ENCODE assay signal across 20 cellular contexts in the genomic region with DNA sequence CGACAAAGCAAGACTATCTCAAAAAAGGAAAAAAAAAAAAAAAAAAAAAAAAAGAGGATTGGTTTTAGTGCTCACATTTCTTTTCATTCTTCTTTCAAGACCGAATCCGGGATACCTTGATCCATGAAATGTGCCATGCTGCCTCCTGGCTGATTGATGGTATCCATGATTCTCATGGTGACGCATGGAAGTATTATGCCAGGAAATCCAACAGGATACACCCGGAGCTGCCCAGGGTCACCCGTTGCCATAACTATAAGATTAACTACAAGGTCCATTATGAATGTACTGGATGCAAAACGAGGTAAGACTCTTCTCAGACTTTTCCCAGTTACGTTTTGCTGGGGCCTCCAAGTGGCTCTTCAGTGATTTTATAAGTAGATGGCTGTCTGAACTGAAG. TPM values are rescaled to one million over a fixed set of nuclear protein-coding genes. Genes with fewer than 3 reads are reported as not detected.
DNase-seq lines count a peak whose midpoint lies in the region; ATAC-seq and TF ChIP-seq lines count a peak whose summit lies in the region.
"Had no signal": no experiment of that assay in that cellular context is flagged by ENCODE, and none has a peak within 500 bp of the region (broad histone marks: within the 10 kb centered on the region; RNA-seq: fewer than 3 reads in every experiment).

No MANE protein-coding gene starts in this region.

- no peak overlapping the region for H3K27ac ChIP-seq in CD8-positive, alpha-beta memory T cell (ENCODE audit: low read depth, low read length)
- H3K27ac ChIP-seq in osteoblast (ENCODE audit: low read depth, low read length) (no peak overlapping the region), upper lobe of left lung (no peak overlapping the region)
- H3K27ac ChIP-seq: 22Rv1, HL-60 had no signal

- peaks cover 4% of the 10 kb centered on the region for H4K20me1 ChIP-seq in osteoblast (ENCODE audit: insufficient read depth, low read length)

- TF ChIP-seq POLR2A in upper lobe of left lung (IDR thresholded peaks at IDR 0.05) = no peak

- TF ChIP-seq EP300 in upper lobe of left lung (IDR thresholded peaks at IDR 0.05) = no peak

- TF ChIP-seq CTCF in osteoblast (IDR thresholded peaks at IDR 0.05; ENCODE audit: extremely low read depth, low read depth, low read length) = no peak
- no peak for TF ChIP-seq CTCF in upper lobe of left lung (IDR thresholded peaks at IDR 0.05)

- H3K4me2 ChIP-seq in osteoblast (ENCODE audit: insufficient read depth, low read length) = no peak overlapping the region

- H3K9me3 ChIP-seq in CD8-positive, alpha-beta memory T cell (ENCODE audit: low read length) = no peaks in the 10 kb centered on the region
- H3K9me3 ChIP-seq in osteoblast (ENCODE audit: low read depth, low read length) = peaks cover 2% of the 10 kb centered on the region
- H3K9me3 ChIP-seq in upper lobe of left lung = no peaks in the 10 kb centered on the region
- H3K9me3 ChIP-seq: Caco-2, HAP-1 had no signal

- H3K4me1 Mint-ChIP-seq in activated CD4-positive, alpha-beta T cell treated with anti-CD3 and anti-CD28 coated beads, Interleukin-2, amount 10 ng/mL, durations not matched to agents 24 days and 14 days = peaks cover 48% of the 10 kb centered on the region
- peaks cover 49% of the 10 kb centered on the region for H3K4me1 Mint-ChIP-seq in activated CD4-positive, alpha-beta T cell treated with anti-CD3 and anti-CD28 coated beads for 36 hours
- peaks cover 56 to 73% (median 68%) of the 10 kb centered on the region in 3 donors for H3K4me1 Mint-ChIP-seq in CD8-positive, alpha-beta memory T cell
- H3K4me1 Mint-ChIP-seq: CD14-positive monocyte had no signal

- H3K9me3 Mint-ChIP-seq in activated CD4-positive, alpha-beta T cell treated with anti-CD3 and anti-CD28 coated beads, Interleukin-2, amount 10 ng/mL, durations not matched to agents 24 days and 14 days = no peaks in the 10 kb centered on the region
- H3K9me3 Mint-ChIP-seq in activated CD4-positive, alpha-beta T cell treated with anti-CD3 and anti-CD28 coated beads for 36 hours (ENCODE audit: low read depth) = no peaks in the 10 kb centered on the region
- H3K9me3 Mint-ChIP-seq in CD8-positive, alpha-beta memory T cell = no peaks in the 10 kb centered on the region
- H3K9me3 Mint-ChIP-seq: CD14-positive monocyte; CD8-positive, alpha-beta T cell; HFFc6 had no signal

- no peak overlapping the region for H2AFZ ChIP-seq in osteoblast (ENCODE audit: low read length)

- no peaks in the 10 kb centered on the region for H3K27me3 ChIP-seq in CD8-positive, alpha-beta memory T cell (ENCODE audit: insufficient read depth, low read length, poor library complexity, severe bottlenecking)
- H3K27me3 ChIP-seq in osteoblast (ENCODE audit: insufficient read depth, low read length) (peaks cover 7% of the 10 kb centered on the region), upper lobe of left lung (no peaks in the 10 kb centered on the region)

- CTCF ChIA-PET in activated CD4-positive, alpha-beta T cell treated with anti-CD3 and anti-CD28 coated beads for 36 hours (lab: Charles Lee) = interaction anchor here (0.8 kb wide), 1 partner anchor 139 kb away, joined by 3 read pairs; no protein-coding TSS in a partner anchor
- CTCF ChIA-PET in CD8-positive, alpha-beta memory T cell (lab: Charles Lee) = no interaction called here
- CTCF ChIA-PET in HEK293T (lab: Yijun Ruan, JAX) = no interaction called here

- POLR2A ChIA-PET in activated CD4-positive, alpha-beta T cell treated with anti-CD3 and anti-CD28 coated beads for 36 hours (lab: Charles Lee) = no interaction called here
- POLR2A ChIA-PET in CD8-positive, alpha-beta memory T cell (lab: Charles Lee) = interaction anchor here (0.6 to 0.7 kb wide), 2 partner anchors 45 to 53 kb away, joined by 4 to 19 read pairs; no protein-coding TSS in a partner anchor
- POLR2A ChIA-PET in HEK293T (lab: Yijun Ruan, JAX) = no interaction called here

- no peak for DNase-seq in activated CD4-positive, alpha-beta T cell treated with anti-CD3 and anti-CD28 coated beads, Interleukin-2, amount 10 ng/mL, durations not matched to agents 24 days and 14 days
- DNase-seq in activated CD4-positive, alpha-beta T cell treated with anti-CD3 and anti-CD28 coated beads for 36 hours = no peak
- no peak for DNase-seq in CD8-positive, alpha-beta memory T cell
- DNase-seq in dermis microvascular lymphatic vessel endothelial cell (ENCODE audit: low read depth in 2 of 2) = peak; percentile 5 to 82
- DNase-seq in osteoblast (ENCODE audit: insufficient read length, low spot score, missing footprints) = peak; percentile 42
- DNase-seq in HEK293T (ENCODE audit: extremely low spot score) = no peak
- DNase-seq in upper lobe of left lung = no peak
- DNase-seq: Caco-2; CD8-positive, alpha-beta T cell; DND-41; GDM1; HFFc6 had no signal

- intact Hi-C loops in activated CD4-positive, alpha-beta T cell treated with anti-CD3 and anti-CD28 coated beads, Interleukin-2, amount 10 ng/mL, durations not matched to agents 24 days and 14 days (cut with micrococcal nuclease) = no loop called here
- intact Hi-C loops in activated CD4-positive, alpha-beta T cell treated with anti-CD3 and anti-CD28 coated beads for 36 hours (cut with DNase I, micrococcal nuclease) = no loop called here

- 72 to 89% methylated on average over 8 of the region's 8 CpGs for WGBS in upper lobe of left lung, 2 donors

- no peaks in the 10 kb centered on the region for H3K79me2 ChIP-seq in osteoblast (ENCODE audit: insufficient read depth, low read length)

- H3K4me3 Mint-ChIP-seq in activated CD4-positive, alpha-beta T cell treated with anti-CD3 and anti-CD28 coated beads, Interleukin-2, amount 10 ng/mL, durations not matched to agents 24 days and 14 days = no peak overlapping the region
- no peak overlapping the region for H3K4me3 Mint-ChIP-seq in activated CD4-positive, alpha-beta T cell treated with anti-CD3 and anti-CD28 coated beads for 36 hours
- H3K4me3 Mint-ChIP-seq in CD8-positive, alpha-beta memory T cell = peak overlapping the region in 1 of 7 donors; percentile 63
- H3K4me3 Mint-ChIP-seq: CD14-positive monocyte; CD8-positive, alpha-beta T cell; HFFc6 had no signal

- H3K36me3 ChIP-seq in CD8-positive, alpha-beta memory T cell (ENCODE audit: insufficient read depth, low read length) = no peaks in the 10 kb centered on the region
- peaks cover 43% of the 10 kb centered on the region for H3K36me3 ChIP-seq in osteoblast (ENCODE audit: insufficient read depth, low read length)
- peaks cover 0 to 49% (median 15%) of the 10 kb centered on the region in 4 donors for H3K36me3 ChIP-seq in upper lobe of left lung

- H3K36me3 Mint-ChIP-seq in activated CD4-positive, alpha-beta T cell treated with anti-CD3 and anti-CD28 coated beads, Interleukin-2, amount 10 ng/mL, durations not matched to agents 24 days and 14 days (ENCODE audit: low read depth) = peaks cover 77% of the 10 kb centered on the region
- H3K36me3 Mint-ChIP-seq in activated CD4-positive, alpha-beta T cell treated with anti-CD3 and anti-CD28 coated beads for 36 hours (ENCODE audit: low read depth) = peaks cover 73% of the 10 kb centered on the region
- peaks cover 4 to 83% (median 28%) of the 10 kb centered on the region in 3 donors for H3K36me3 Mint-ChIP-seq in CD8-positive, alpha-beta memory T cell

- H3K27ac Mint-ChIP-seq in activated CD4-positive, alpha-beta T cell treated with anti-CD3 and anti-CD28 coated beads, Interleukin-2, amount 10 ng/mL, durations not matched to agents 24 days and 14 days = peak overlapping the region; percentile 48
- H3K27ac Mint-ChIP-seq in activated CD4-positive, alpha-beta T cell treated with anti-CD3 and anti-CD28 coated beads for 36 hours = no peak overlapping the region
- H3K27ac Mint-ChIP-seq in CD8-positive, alpha-beta memory T cell = peak overlapping the region in 6 of 8 donors; percentile 14 to 96 (median 34)
- H3K27ac Mint-ChIP-seq: CD8-positive, alpha-beta T cell; HFFc6 had no signal

- no peak overlapping the region for H3K4me3 ChIP-seq in CD8-positive, alpha-beta memory T cell (ENCODE audit: low read length)
- H3K4me3 ChIP-seq in osteoblast (ENCODE audit: insufficient read depth, low read length) (no peak overlapping the region), upper lobe of left lung (no peak overlapping the region)
- H3K4me3 ChIP-seq: HAP-1 had no signal

- ATAC-seq in activated CD4-positive, alpha-beta T cell treated with anti-CD3 and anti-CD28 coated beads for 36 hours = no peak
- ATAC-seq in HG03439 (IDR thresholded peaks at IDR 0.05; ENCODE audit: unreplicated experiment) = no peak
- ATAC-seq in upper lobe of left lung (ENCODE audit: low FRiP score in 2 of 2) = no peak
- ATAC-seq: CD8-positive, alpha-beta T cell had no signal

- H3K27me3 Mint-ChIP-seq in activated CD4-positive, alpha-beta T cell treated with anti-CD3 and anti-CD28 coated beads, Interleukin-2, amount 10 ng/mL, durations not matched to agents 24 days and 14 days = no peaks in the 10 kb centered on the region
- H3K27me3 Mint-ChIP-seq in activated CD4-positive, alpha-beta T cell treated with anti-CD3 and anti-CD28 coated beads for 36 hours = no peaks in the 10 kb centered on the region
- H3K27me3 Mint-ChIP-seq in CD8-positive, alpha-beta memory T cell = peaks cover 0 to 5% of the 10 kb centered on the region in 2 donors

- peaks cover 22% of the 10 kb centered on the region for H3K4me1 ChIP-seq in CD8-positive, alpha-beta memory T cell (ENCODE audit: insufficient read depth, low read length)
- no peaks in the 10 kb centered on the region for H3K4me1 ChIP-seq in osteoblast (ENCODE audit: insufficient read depth, low read length)
- no peaks in the 10 kb centered on the region for H3K4me1 ChIP-seq in upper lobe of left lung
- H3K4me1 ChIP-seq: Caco-2 had no signal

TF ChIP-seq in HEK293T, 16 proteins besides CTCF, POLR2A, EP300 and RAD21:
- TF ChIP-seq TARDBP (IDR thresholded peaks at IDR 0.05) = no peak

RNA-seq across cellular contexts. Expression of gene CXCR3, which starts 6.1 kb away (rescaled TPM):
- total RNA-seq in activated CD4-positive, alpha-beta T cell treated with anti-CD3 and anti-CD28 coated beads, Interleukin-2, amount 10 ng/mL, durations not matched to agents 24 days and 14 days = 34.5 and 35.2 TPM in 2 replicates
- total RNA-seq in activated CD4-positive, alpha-beta T cell treated with anti-CD3 and anti-CD28 coated beads for 36 hours = 10 to 100 TPM; 17.5 to 20.1 TPM
- total RNA-seq in CD8-positive, alpha-beta memory T cell = 10 to 100 TPM; 66.1 to 69.3 TPM
- polyA plus RNA-seq in CD8-positive, alpha-beta memory T cell = 220 TPM
- total RNA-seq in dermis microvascular lymphatic vessel endothelial cell (not detected in 2 replicates), osteoblast (not detected in 2 replicates), upper lobe of left lung (1 to 10 TPM in 2 of 6 donors, under 1 TPM in 3, not detected in 1; 0.76 to 5.2 (median 0.97) TPM)
- total RNA-seq: A673, Caco-2, H1, HFFc6 had no signal
- polyA plus RNA-seq: BJ, H1 had no signal

RNA-seq across cellular contexts. Expression of gene GCNA, which starts 34.0 kb away (rescaled TPM):
- 3.3 and 4.5 TPM in 2 replicates for total RNA-seq in activated CD4-positive, alpha-beta T cell treated with anti-CD3 and anti-CD28 coated beads, Interleukin-2, amount 10 ng/mL, durations not matched to agents 24 days and 14 days
- total RNA-seq in activated CD4-positive, alpha-beta T cell treated with anti-CD3 and anti-CD28 coated beads for 36 hours = 1 to 10 TPM; 3.1 to 3.5 TPM
- total RNA-seq in CD8-positive, alpha-beta memory T cell = 1 to 10 TPM; 3.9 to 4.2 TPM
- polyA plus RNA-seq in CD8-positive, alpha-beta memory T cell = 0.67 TPM
- 0.51 and 1.3 TPM in 2 replicates for total RNA-seq in dermis microvascular lymphatic vessel endothelial cell
- total RNA-seq in osteoblast = 4.3 and 4.4 TPM in 2 replicates
- total RNA-seq in upper lobe of left lung = 1 to 10 TPM; 1.1 to 7.3 (median 2.9) TPM

Comparison
In these comparisons a context has a peak if more than half of its experiments do, and no peak if none do; other contexts are left out.
1. DNase-seq: peak in dermis microvascular lymphatic vessel endothelial cell (2 of 2) and osteoblast (single experiment); none in activated CD4-positive, alpha-beta T cell treated with anti-CD3 and anti-CD28 coated beads, Interleukin-2, amount 10 ng/mL, durations not matched to agents 24 days and 14 days (single experiment), activated CD4-positive, alpha-beta T cell treated with anti-CD3 and anti-CD28 coated beads for 36 hours (single experiment), CD8-positive, alpha-beta memory T cell (0 of 5), HEK293T (single experiment) and upper lobe of left lung (0 of 2).